ENCODE assay signal across 1 cellular context in the genomic region with DNA sequence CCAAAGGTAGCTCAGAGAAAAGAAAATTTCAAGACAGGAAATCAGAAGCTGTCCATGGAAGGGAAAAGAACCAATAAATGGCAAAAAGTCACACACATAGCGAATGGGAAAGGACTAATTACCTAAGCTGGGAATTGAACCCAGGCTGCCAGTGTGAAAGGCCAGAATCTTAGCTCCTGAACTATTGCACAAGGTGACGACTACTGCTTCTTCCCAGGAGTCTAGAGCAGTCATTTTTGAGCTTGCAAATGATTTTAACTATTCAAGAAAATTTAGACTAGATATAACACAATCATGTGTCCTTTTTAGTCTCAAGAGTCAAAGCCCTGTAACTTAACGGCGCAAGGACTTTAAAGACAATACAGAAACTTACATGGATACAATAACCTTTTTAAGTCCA.
TF ChIP-seq lines count a peak whose summit lies in the region.

No MANE protein-coding gene starts in this region.

TF ChIP-seq in SK-N-SH treated with all-trans-retinoic acid at 6 μM for 48 hours, 23 proteins besides CTCF, POLR2A, EP300 and RAD21 (continued from another document):
- TF ChIP-seq CSRNP3 (CRISPR knock-in tag; IDR thresholded peaks at IDR 0.05) (no peak), ZFP3 (CRISPR knock-in tag; IDR thresholded peaks at IDR 0.05) (no peak)
TF ChIP-seq in SK-N-SH treated with all-trans-retinoic acid at 6 μM for 48 hours: peak in this region for 0.
